Comparison of ENCODE assay signal across 10 cellular contexts in the genomic region with DNA sequence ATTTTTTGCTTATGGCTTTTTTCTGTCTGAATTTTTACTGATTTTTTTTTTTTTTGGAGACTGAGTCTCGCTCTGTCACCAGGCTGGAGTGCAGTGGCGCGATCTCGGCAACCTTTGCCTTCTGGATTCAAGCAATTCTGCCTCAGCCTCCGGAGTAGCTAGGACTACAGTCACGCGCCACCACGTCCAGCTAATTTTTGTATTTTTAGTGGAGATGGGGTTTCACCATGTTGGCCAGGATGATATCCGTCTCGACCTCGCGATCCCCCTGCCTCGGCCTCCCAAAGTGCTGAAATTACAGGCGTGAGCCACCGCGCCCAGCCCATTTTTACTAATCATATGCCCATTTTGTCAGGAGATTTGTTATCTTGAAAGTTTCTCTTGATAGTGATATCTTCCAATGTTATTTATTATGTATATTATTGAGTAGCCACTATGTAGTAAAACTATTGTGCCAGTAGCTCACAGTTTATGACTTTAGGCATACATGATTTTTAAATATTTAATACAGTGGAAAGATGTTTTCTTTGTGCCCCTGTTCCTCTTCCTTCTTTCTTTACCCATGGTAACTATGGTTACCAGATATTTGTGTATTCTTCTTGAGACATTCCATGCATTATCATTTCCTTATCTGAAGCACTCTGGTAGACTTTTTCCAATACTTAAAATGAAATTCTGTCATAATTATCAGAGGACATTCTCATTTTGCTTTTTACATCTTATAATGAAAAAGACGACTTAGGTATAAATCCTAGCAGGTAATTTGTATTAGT. TPM values are rescaled to one million over a fixed set of nuclear protein-coding genes. Genes with fewer than 3 reads are reported as not detected.
A peak's percentile ranks its signal among the peaks of the same experiment; 100 is the strongest.
DNase-seq lines count a peak whose midpoint lies in the region; ATAC-seq and TF ChIP-seq lines count a peak whose summit lies in the region.
"Had no signal": no experiment of that assay in that cellular context is flagged by ENCODE, and none has a peak within 500 bp of the region (broad histone marks: within the 10 kb centered on the region; RNA-seq: fewer than 3 reads in every experiment).

No MANE protein-coding gene starts in this region.

- H3K36me3 ChIP-seq in PC-9 (ENCODE audit: low read depth) (peaks cover 40% of the 10 kb centered on the region), gastrocnemius medialis (peaks cover 0 to 12% of the 10 kb centered on the region in 2 donors), sigmoid colon (peaks cover 0 to 25% (median 2%) of the 10 kb centered on the region in 4 donors)

- no peak for ATAC-seq in activated T-cell treated with anti-CD3 and anti-CD28 coated beads, Interleukin-2, amount 50 U/mL, for 4 hours
- ATAC-seq in gastrocnemius medialis = no peak

- H3K4me1 ChIP-seq in PC-9 (replicated peaks; ENCODE audit: insufficient read depth) = peaks cover 25% of the 10 kb centered on the region
- peaks cover 23 to 24% of the 10 kb centered on the region in 2 donors for H3K4me1 ChIP-seq in gastrocnemius medialis
- peaks cover 0 to 28% (median 22%) of the 10 kb centered on the region in 4 donors for H3K4me1 ChIP-seq in sigmoid colon

- 96% methylated on average over 17 of the region's 17 CpGs for WGBS in sigmoid colon, 2 donors

- intact Hi-C loops in PC-9 (cut with micrococcal nuclease; ENCODE audit: unreplicated experiment) (loop anchor here (5.0 kb wide), 1 partner anchor 112 kb away; no protein-coding TSS in a partner anchor), gastrocnemius medialis (cut with DNase I; ENCODE audit: low total_unique reads) (loop anchor here (5.0 kb wide), 1 partner anchor 237 kb away; the partner anchor contains the start of gene DYNC1I2), sigmoid colon (cut with DNase I) (loop anchor here (5.0 kb wide), 1 partner anchor 173 kb away; no protein-coding TSS in a partner anchor)

- DNase-seq in activated T-cell treated with anti-CD3 and anti-CD28 coated beads, Interleukin-2, amount 50 U/mL, for 4 hours = no peak
- no peak for DNase-seq in activated T-cell treated with anti-CD3 and anti-CD28 coated beads, Interleukin-2, amount 50 U/mL, for 1 hour
- DNase-seq in PC-9 (no peak), dermis blood vessel endothelial cell (peak; percentile 10), gastrocnemius medialis (no peak), NCI-H2171 (lab: John Stamatoyannopoulos, UW) (no peak), sigmoid colon (no peak), NCI-H1105 treated with DMSO at 0.1 percent for 48 hours (lab: John Stamatoyannopoulos, UW) (no peak)
- DNase-seq: activated CD8-positive, alpha-beta memory T cell treated with anti-CD3 and anti-CD28 coated beads, Interleukin-2, amount 50 U/mL, for 48 hours; posterior cingulate gyrus had no signal

- H3K27me3 ChIP-seq in PC-9 (ENCODE audit: insufficient read depth, low read depth) = no peaks in the 10 kb centered on the region
- H3K27me3 ChIP-seq in gastrocnemius medialis = no peaks in the 10 kb centered on the region
- no peaks in the 10 kb centered on the region for H3K27me3 ChIP-seq in sigmoid colon

- no peaks in the 10 kb centered on the region for H3K9me2 ChIP-seq in PC-9 (ENCODE audit: insufficient read depth)

- peaks cover 26% of the 10 kb centered on the region for H3F3A ChIP-seq in PC-9 (ENCODE audit: insufficient read depth, low read depth)

- H3K4me3 Mint-ChIP-seq in activated T-cell treated with anti-CD3 and anti-CD28 coated beads, Interleukin-2, amount 50 U/mL, for 4 hours = peak overlapping the region; percentile 95

- in situ Hi-C loops in gastrocnemius medialis (cut with MboI; ENCODE audit: low sequenced_read_pairs in 4 of 4) = loop anchor here in 1 of 4 donors (25.0 kb wide), 1 partner anchor 638 kb away; the partner anchor contains the start of gene PDK1

- BruUV-seq in PC-9 (replicated peaks; lab: Mats Ljungman, UMichigan) = no TSS peak

- CTCF ChIA-PET in PC-9 (lab: Charles Lee) = interaction anchor here (0.5 to 0.7 kb wide), 2 partner anchors 10 to 173 kb away, joined by 5 to 6 read pairs; no protein-coding TSS in a partner anchor

- peaks cover 67% of the 10 kb centered on the region for H3K79me2 ChIP-seq in PC-9 (ENCODE audit: low read depth)

- H3K36me3 Mint-ChIP-seq in activated T-cell treated with anti-CD3 and anti-CD28 coated beads, Interleukin-2, amount 50 U/mL, for 4 hours (ENCODE audit: insufficient read depth) = peaks cover 15% of the 10 kb centered on the region

- no peak for TF ChIP-seq EP300 in sigmoid colon (IDR thresholded peaks at IDR 0.05)

- H3K4me3 ChIP-seq in PC-9 (peak overlapping the region; percentile 68; the same call in 1 of the 2 replicates), gastrocnemius medialis (no peak overlapping the region), sigmoid colon (no peak overlapping the region)

- H3K4me2 ChIP-seq in PC-9 = peak overlapping the region; percentile 86

- no peak for TF ChIP-seq CTCF in PC-9 (conservative IDR thresholded peaks at IDR 0.05)
- TF ChIP-seq CTCF in gastrocnemius medialis (IDR thresholded peaks at IDR 0.05 in 4 of 5, conservative IDR thresholded peaks at IDR 0.05 in 1 of 5) = no peak
- TF ChIP-seq CTCF in sigmoid colon (IDR thresholded peaks at IDR 0.05) = no peak

- no peaks in the 10 kb centered on the region for H3K27me3 Mint-ChIP-seq in activated T-cell treated with anti-CD3 and anti-CD28 coated beads, Interleukin-2, amount 50 U/mL, for 4 hours (ENCODE audit: low read depth)

- TF ChIP-seq POLR2A in gastrocnemius medialis (IDR thresholded peaks at IDR 0.05) = no peak
- no peak for TF ChIP-seq POLR2A in sigmoid colon (IDR thresholded peaks at IDR 0.05)

- H3K27ac ChIP-seq in PC-9 = no peak overlapping the region
- H3K27ac ChIP-seq in gastrocnemius medialis = peak overlapping the region; percentile 92 to 94 (median 93)
- peak overlapping the region in 2 of 4 donors; percentile 97 to 98 for H3K27ac ChIP-seq in sigmoid colon

- no peaks in the 10 kb centered on the region for H3K9me3 Mint-ChIP-seq in activated T-cell treated with anti-CD3 and anti-CD28 coated beads, Interleukin-2, amount 50 U/mL, for 4 hours

- H3K4me1 Mint-ChIP-seq in activated T-cell treated with anti-CD3 and anti-CD28 coated beads, Interleukin-2, amount 50 U/mL, for 4 hours (ENCODE audit: low read depth) = peaks cover 43% of the 10 kb centered on the region

- POLR2A ChIA-PET in PC-9 (lab: Charles Lee; ENCODE audit: unreplicated experiment) = no interaction called here

- H3K9me3 ChIP-seq in PC-9 (ENCODE audit: insufficient read depth, low read depth) = no peaks in the 10 kb centered on the region
- H3K9me3 ChIP-seq in gastrocnemius medialis = no peaks in the 10 kb centered on the region
- no peaks in the 10 kb centered on the region for H3K9me3 ChIP-seq in sigmoid colon

- H4K20me1 ChIP-seq in PC-9 (ENCODE audit: insufficient read depth) = peaks cover 13% of the 10 kb centered on the region; the same call in 1 of the 2 replicates

- H2AFZ ChIP-seq in PC-9 = no peak overlapping the region

RNA-seq across cellular contexts. Expression of gene HAT1, which starts 2.1 kb away (rescaled TPM):
- total RNA-seq in activated T-cell treated with anti-CD3 and anti-CD28 coated beads, Interleukin-2, amount 50 U/mL, for 4 hours = 10 to 100 TPM; 75.7 to 77.6 (median 76.6) TPM
- total RNA-seq in PC-9 (2021) (96.4 and 132 TPM in 2 replicates), dermis blood vessel endothelial cell (36.8 and 60.2 TPM in 2 replicates), gastrocnemius medialis (10 to 100 TPM; 30.6 to 61.9 (median 50.0) TPM), sigmoid colon (10 to 100 TPM; 25.5 to 41.0 (median 34.5) TPM)
- 10 to 100 TPM; 26.4 to 40.6 (median 34.0) TPM for polyA plus RNA-seq in sigmoid colon

RNA-seq across cellular contexts. Expression of gene SLC25A12, which starts 30.3 kb away (rescaled TPM):
- 10 to 100 TPM; 22.5 to 27.6 (median 26.3) TPM for total RNA-seq in activated T-cell treated with anti-CD3 and anti-CD28 coated beads, Interleukin-2, amount 50 U/mL, for 4 hours
- 25.9 and 28.8 TPM in 2 replicates for total RNA-seq in PC-9 (2021)
- 12.1 and 14.9 TPM in 2 replicates for total RNA-seq in dermis blood vessel endothelial cell
- 10 to 100 TPM; 54.2 to 91.3 (median 79.0) TPM for total RNA-seq in gastrocnemius medialis
- total RNA-seq in sigmoid colon = 10 to 100 TPM; 53.5 to 77.8 (median 55.9) TPM
- polyA plus RNA-seq in sigmoid colon = 10 to 100 TPM; 12.0 to 15.8 (median 13.4) TPM
